ENCODE assay signal across 10 cellular contexts in genomic region chr1:226126824-226127591, GRCh38. TPM values are rescaled to one million over a fixed set of nuclear protein-coding genes. Genes with fewer than 3 reads are reported as not detected.
DNase-seq lines count a peak whose midpoint lies in the region; ATAC-seq and TF ChIP-seq lines count a peak whose summit lies in the region.
"Had no signal": no experiment of that assay in that cellular context is flagged by ENCODE, and none has a peak within 500 bp of the region (broad histone marks: within the 10 kb centered on the region; RNA-seq: fewer than 3 reads in every experiment).

No MANE protein-coding gene starts in this region.

- no peaks in the 10 kb centered on the region for H4K20me1 ChIP-seq in GM23248 (ENCODE audit: insufficient read depth)

- H3K9me3 ChIP-seq in body of pancreas (no peaks in the 10 kb centered on the region), GM23248 (ENCODE audit: low read depth) (no peaks in the 10 kb centered on the region)
- H3K9me3 ChIP-seq: thoracic aorta had no signal

- no peaks in the 10 kb centered on the region for H3K79me2 ChIP-seq in GM23248 (ENCODE audit: insufficient read depth)

- H3K4me2 ChIP-seq in GM23248 (ENCODE audit: unreplicated experiment) = no peak overlapping the region

- peaks cover 51% of the 10 kb centered on the region for H3K4me1 ChIP-seq in body of pancreas
- H3K4me1 ChIP-seq in GM23248 (ENCODE audit: insufficient read depth) = 0 out of 2 replicates have a peak, but pooled peaks cover 11% of the 10 kb centered on the region

- H3F3A ChIP-seq in GM23248 (ENCODE audit: insufficient read depth) = peaks cover 13% of the 10 kb centered on the region; the same call in 1 of the 2 replicates

- WGBS in body of pancreas, 2 donors = 15 to 53% methylated on average over 6 to 21 of the region's 31 CpGs
- 70% methylated on average over 30 to 31 of the region's 31 CpGs for WGBS in GM23248 (ENCODE audit: low coverage in 1 of 2, low lambda C conversion rate in 2 of 2, missing lambda C conversion rate in 2 of 2), 2 experiments

- no peak for TF ChIP-seq POLR2A in body of pancreas (IDR thresholded peaks at IDR 0.05)

- peak; percentile 3 for ATAC-seq in GM19035 (IDR thresholded peaks at IDR 0.05; ENCODE audit: unreplicated experiment)
- peak; percentile 12 for ATAC-seq in HG03039 (IDR thresholded peaks at IDR 0.05; ENCODE audit: unreplicated experiment)
- ATAC-seq in body of pancreas = peak; percentile 6
- ATAC-seq in HG03025 (IDR thresholded peaks at IDR 0.05; ENCODE audit: low FRiP score, unreplicated experiment) = no peak
- ATAC-seq in GM18520 (IDR thresholded peaks at IDR 0.05; ENCODE audit: unreplicated experiment) = no peak

- TF ChIP-seq CTCF in body of pancreas (IDR thresholded peaks at IDR 0.05) = no peak

- H2AFZ ChIP-seq in GM23248 = no peak overlapping the region

- in situ Hi-C loops in GM23248 (cut with MboI) = no loop called here

- H3K36me3 ChIP-seq in body of pancreas (replicated peaks in 1 of 2; ENCODE audit: insufficient read depth in 1 of 2, low read depth in 2 of 2) (no peaks in the 10 kb centered on the region), GM23248 (ENCODE audit: low read depth) (no peaks in the 10 kb centered on the region)
- H3K36me3 ChIP-seq: thoracic aorta had no signal

- no peak overlapping the region for H3K4me3 ChIP-seq in body of pancreas
- no peak overlapping the region for H3K4me3 ChIP-seq in GM23248
- H3K4me3 ChIP-seq: thoracic aorta had no signal

- H3K27ac ChIP-seq in body of pancreas (peak overlapping the region; percentile 39 to 87 (median 68)), GM23248 (no peak overlapping the region)
- H3K27ac ChIP-seq: thoracic aorta had no signal

- intact Hi-C loops in body of pancreas (cut with DNase I) = no loop called here
- intact Hi-C loops in posterior vena cava (cut with DNase I) = loop anchor here in 1 of 2 donors (5.0 kb wide), 1 partner anchor 70 kb away; no protein-coding TSS in a partner anchor

- DNase-seq in body of pancreas = peak in 2 of 4 donors; percentile 22 to 35
- peak; percentile 76 for DNase-seq in posterior vena cava (ENCODE audit: low spot score)
- no peak for DNase-seq in SW480 (ENCODE audit: low spot score)
- DNase-seq in GM23248 = no peak
- DNase-seq: cerebellar nuclear complex had no signal

- no peak overlapping the region for H3K9ac ChIP-seq in GM23248

- no peaks in the 10 kb centered on the region for H3K9me2 ChIP-seq in GM23248 (ENCODE audit: insufficient read depth)

- H3K27me3 ChIP-seq in body of pancreas (no peaks in the 10 kb centered on the region), GM23248 (replicated peaks; ENCODE audit: insufficient read depth) (no peaks in the 10 kb centered on the region)

RNA-seq across cellular contexts. Expression of gene ACBD3, which starts 59.5 kb away (rescaled TPM):
- total RNA-seq in body of pancreas (10 to 100 TPM; 27.0 to 34.3 TPM), posterior vena cava (10 to 100 TPM; 44.0 to 48.2 TPM)
- 70.2 and 76.8 TPM in 2 replicates for total RNA-seq in GM23248 (2014; rRNA removed; shearing (Covaris generic))
- 40.8 and 41.4 TPM in 2 replicates for polyA plus RNA-seq in GM23248 (2016; fragmentation: Nextera tagmentation; extraction: Ambion mirVana)

Comparison
In these comparisons a context has a peak if more than half of its experiments do, and no peak if none do; other contexts are left out.
1. ATAC-seq: peak in GM19035 (single experiment), HG03039 (single experiment) and body of pancreas (single experiment); none in HG03025 (single experiment) and GM18520 (single experiment).